In genomic region chr11:64933213-64933934, GRCh38 we compare ENCODE assay signal across 28 cellular contexts. TPM values are rescaled to one million over a fixed set of nuclear protein-coding genes. Genes with fewer than 3 reads are reported as not detected.
"Had no signal": no experiment of that assay in that cellular context is flagged by ENCODE, and none has a peak within 500 bp of the region (broad histone marks: within the 10 kb centered on the region; RNA-seq: fewer than 3 reads in every experiment).

No MANE protein-coding gene starts in this region.

- FAIRE-seq: TTC549 had no signal

- ATAC-seq: activated CD8-positive, alpha-beta memory T cell treated with anti-CD3 and anti-CD28 coated beads, Interleukin-2, amount 10 ng/mL, durations not matched to agents 7 days and 5 days; activated CD8-positive, alpha-beta T cell treated with anti-CD3 and anti-CD28 coated beads for 36 hours; foreskin keratinocyte; naive thymus-derived CD4-positive, alpha-beta T cell; stimulated activated memory B cell treated with anti-CD40 and anti-IgM and Interleukin-4, amounts not matched to agents 10 μg/mL and 1 μg/mL and 100 μg/mL, for 72 hours had no signal

- H3K4me2 ChIP-seq: hepatocyte had no signal

- H3K79me2 ChIP-seq: hepatocyte, parathyroid adenoma had no signal

- H3K9me3 ChIP-seq: left ventricle myocardium inferior, right lobe of liver, stomach, thoracic aorta had no signal

- H3K27me3 ChIP-seq: cardiac muscle cell, foreskin keratinocyte, hepatocyte, right lobe of liver, stomach had no signal

- H3K9ac ChIP-seq: parathyroid adenoma had no signal

- H2AFZ ChIP-seq: hepatocyte, parathyroid adenoma had no signal

- DNase-seq: activated CD4-positive, alpha-beta T cell treated with anti-CD3 and anti-CD28 coated beads, Interleukin-2, amount 10 ng/mL, durations not matched to agents 7 days and 5 days; activated CD4-positive, CD25-positive, alpha-beta regulatory T cell treated with anti-CD3 and anti-CD28 coated beads, Interleukin-2, amount 50 U/mL, for 72 hours; activated CD8-positive, alpha-beta memory T cell treated with anti-CD3 and anti-CD28 coated beads, Interleukin-2, amount 10 ng/mL, durations not matched to agents 7 days and 5 days; activated CD8-positive, alpha-beta T cell treated with anti-CD3 and anti-CD28 coated beads for 36 hours; activated naive CD4-positive, alpha-beta T cell; activated naive CD8-positive, alpha-beta T cell treated with anti-CD3 and anti-CD28 coated beads for 36 hours; dermis blood vessel endothelial cell; effector CD8-positive, alpha-beta T cell; left ventricle myocardium inferior; naive thymus-derived CD4-positive, alpha-beta T cell; right lobe of liver; stimulated activated CD4-positive, alpha-beta T cell treated with anti-CD3 and anti-CD28 coated beads, Interleukin-2, amount 100 ng/mL, for 24 hours; stomach; T-cell; WERI-Rb-1 had no signal

- H3K4me3 ChIP-seq: cardiac muscle cell, hepatocyte, left ventricle myocardium inferior, right lobe of liver, skin epidermis, stomach, thoracic aorta had no signal

- H3K4me1 ChIP-seq: foreskin keratinocyte, left ventricle myocardium inferior, parathyroid adenoma, right lobe of liver had no signal

- H3K27ac ChIP-seq: cardiac muscle cell, foreskin keratinocyte, hepatocyte, left ventricle myocardium inferior, parathyroid adenoma, right lobe of liver, skin epidermis, stomach, thoracic aorta, WERI-Rb-1 had no signal

RNA-seq across cellular contexts. Expression of gene GPHA2, which starts 2.3 kb away (rescaled TPM):
- total RNA-seq: activated CD4-positive, alpha-beta T cell treated with anti-CD3 and anti-CD28 coated beads, Interleukin-2, amount 10 ng/mL, durations not matched to agents 7 days and 5 days; activated CD8-positive, alpha-beta memory T cell treated with anti-CD3 and anti-CD28 coated beads, Interleukin-2, amount 10 ng/mL, durations not matched to agents 7 days and 5 days; activated CD8-positive, alpha-beta T cell treated with anti-CD3 and anti-CD28 coated beads for 36 hours; activated naive CD8-positive, alpha-beta T cell treated with anti-CD3 and anti-CD28 coated beads for 36 hours; activated T-helper 1 cell treated with anti-CD3 and anti-CD28 coated beads, Interleukin-12 subunit alpha, Interleukin-12 subunit beta, Interleukin-2, Interleukin-4 antibody, amounts not matched to agents 30 ng/mL and 10 ng/mL and 1 ng/mL, durations not matched to agents 14 hours and 24 hours and 36 hours; cardiac muscle cell; cerebellum; dermis blood vessel endothelial cell; foreskin keratinocyte; hepatocyte; left ventricle myocardium inferior; lung microvascular endothelial cell; stomach; thoracic aorta; ureter had no signal
- polyA plus RNA-seq: esophagus; hepatocyte; naive thymus-derived CD4-positive, alpha-beta T cell had no signal

RNA-seq across cellular contexts. Expression of gene MAJIN, which starts 38.5 kb away (rescaled TPM):
- total RNA-seq: activated CD8-positive, alpha-beta memory T cell treated with anti-CD3 and anti-CD28 coated beads, Interleukin-2, amount 10 ng/mL, durations not matched to agents 7 days and 5 days; activated CD8-positive, alpha-beta T cell treated with anti-CD3 and anti-CD28 coated beads for 36 hours; activated T-helper 1 cell treated with anti-CD3 and anti-CD28 coated beads, Interleukin-12 subunit alpha, Interleukin-12 subunit beta, Interleukin-2, Interleukin-4 antibody, amounts not matched to agents 30 ng/mL and 10 ng/mL and 1 ng/mL, durations not matched to agents 14 hours and 24 hours and 36 hours; cardiac muscle cell; cerebellum; hepatocyte; left ventricle myocardium inferior; lung microvascular endothelial cell; stomach; thoracic aorta; ureter had no signal
- polyA plus RNA-seq: esophagus, foreskin keratinocyte, hepatocyte had no signal
